In genomic region chr14:96509457-96510090, GRCh38 we compare ENCODE assay signal across 20 cellular contexts. TPM values are rescaled to one million over a fixed set of nuclear protein-coding genes. Genes with fewer than 3 reads are reported as not detected.
A peak's percentile ranks its signal among the peaks of the same experiment; 100 is the strongest.
DNase-seq lines count a peak whose midpoint lies in the region; ATAC-seq, FAIRE-seq and TF ChIP-seq lines count a peak whose summit lies in the region.
"Had no signal": no experiment of that assay in that cellular context is flagged by ENCODE, and none has a peak within 500 bp of the region (broad histone marks: within the 10 kb centered on the region; RNA-seq: fewer than 3 reads in every experiment).

No MANE protein-coding gene starts in this region.

- no peaks in the 10 kb centered on the region for H3K27me3 Mint-ChIP-seq in CD4-positive, alpha-beta memory T cell
- no peaks in the 10 kb centered on the region for H3K27me3 Mint-ChIP-seq in endothelial cell (ENCODE audit: unreplicated experiment)

- H3K4me3 ChIP-seq in CD4-positive, alpha-beta memory T cell (ENCODE audit: low read length in 2 of 2): no peak overlapping the region
- H3K4me3 ChIP-seq in GM12878: peak overlapping the region; percentile 39; the same call in 1 of the 2 replicates
- H3K4me3 ChIP-seq: gastroesophageal sphincter, transverse colon had no signal

- RAD21 ChIA-PET in GM12878 (lab: Charles Lee; ENCODE audit: unreplicated experiment): no interaction called here

- H3K4me3 Mint-ChIP-seq in CD4-positive, alpha-beta memory T cell: peak overlapping the region in 5 of 8 donors; percentile 28 to 65 (median 36)
- H3K4me3 Mint-ChIP-seq in endothelial cell (ENCODE audit: unreplicated experiment): no peak overlapping the region

- H3K36me3 ChIP-seq in CD4-positive, alpha-beta memory T cell (ENCODE audit: insufficient read depth, low read length): no peaks in the 10 kb centered on the region
- no peaks in the 10 kb centered on the region; a peak in 1 of 4 replicates for H3K36me3 ChIP-seq in GM12878 (ENCODE audit: control insufficient read depth in 2 of 2, insufficient read depth in 2 of 2, low read length in 1 of 2)
- H3K36me3 ChIP-seq: gastroesophageal sphincter, neutrophil, transverse colon had no signal

- in situ Hi-C loops in GM12878 (cut with MboI): no loop called here

- TF ChIP-seq POLR2A in GM12878 (IDR thresholded peaks at IDR 0.05; ENCODE audit: low read depth, low read length): no peak

- no peak for FAIRE-seq in GM12878 (lab: Jason Lieb, UNC)

- POLR2A ChIA-PET in CD4-positive, alpha-beta memory T cell (lab: Charles Lee; ENCODE audit: partially characterized antibody): interaction anchor here (1.0 to 1.2 kb wide), 2 partner anchors 9 to 10 kb away, joined by 3 read pairs; no protein-coding TSS in a partner anchor
- POLR2A ChIA-PET in GM12878 (lab: Charles Lee): no interaction called here

- H3K27ac ChIP-seq in CD4-positive, alpha-beta memory T cell (ENCODE audit: low read depth, low read length): no peak overlapping the region
- no peak overlapping the region; the same call in 1 of the 2 replicates for H3K27ac ChIP-seq in GM12878 (ENCODE audit: control insufficient read depth, insufficient read depth)
- H3K27ac ChIP-seq: gastroesophageal sphincter, neutrophil, transverse colon had no signal

- intact Hi-C loops in CD4-positive, alpha-beta memory T cell (cut with micrococcal nuclease): no loop called here
- intact Hi-C loops in GM12878 (cut with micrococcal nuclease; ENCODE audit: unreplicated experiment): no loop called here

- H3K79me2 ChIP-seq in GM12878 (ENCODE audit: control insufficient read depth, insufficient read depth, low read length): peaks cover 96% of the 10 kb centered on the region

- TF ChIP-seq EP300 in GM12878 (IDR thresholded peaks at IDR 0.05; ENCODE audit: borderline replicate concordance in 1 of 2, control insufficient read depth in 1 of 2, low read depth in 2 of 2, low read length in 2 of 2): no peak

- BruUV-seq in GM12878 (replicated peaks; lab: Mats Ljungman, UMichigan): no TSS peak

- no peak overlapping the region for H2AFZ ChIP-seq in GM12878 (ENCODE audit: control insufficient read depth, low read depth, low read length)

- DNase-seq in CD4-positive, alpha-beta memory T cell: no peak
- DNase-seq in GM12878 (ENCODE audit: low read depth, low spot score) (no peak), NCI-H2107 treated with DMSO at 0.1 percent for 48 hours (lab: John Stamatoyannopoulos, UW; ENCODE audit: unreplicated experiment) (no peak), endothelial cell (ENCODE audit: low spot score) (no peak), CD1c-positive myeloid dendritic cell (ENCODE audit: extremely low spot score) (no peak)
- DNase-seq: activated CD4-positive, alpha-beta T cell treated with anti-CD3 and anti-CD28 coated beads for 48 hours; activated T-cell treated with anti-CD3 and anti-CD28 coated beads, Interleukin-2, amount 50 U/mL, for 1 hour; amniotic stem cell; NCI-H1105 treated with DMSO at 0.1 percent for 48 hours; SIG-M5; stimulated activated CD4-positive, alpha-beta T cell treated with anti-CD3 and anti-CD28 coated beads, Interleukin-2, amount 100 ng/mL, for 48 hours; stimulated activated CD8-positive, alpha-beta memory T cell treated with anti-CD3 and anti-CD28 coated beads, Interleukin-4, amount 100 ng/mL, for 48 hours; T1000; transverse colon had no signal

- no peaks in the 10 kb centered on the region for H3K27me3 ChIP-seq in CD4-positive, alpha-beta memory T cell (ENCODE audit: insufficient read depth, low read length)
- no peaks in the 10 kb centered on the region for H3K27me3 ChIP-seq in GM12878 (replicated peaks in 1 of 2; ENCODE audit: control insufficient read depth in 2 of 2, insufficient read depth in 2 of 2, low read length in 1 of 2)
- H3K27me3 ChIP-seq: gastroesophageal sphincter, neutrophil, transverse colon had no signal

- peaks cover 55 to 91% (median 76%) of the 10 kb centered on the region in 4 donors for H3K4me1 Mint-ChIP-seq in CD4-positive, alpha-beta memory T cell
- peaks cover 31% of the 10 kb centered on the region for H3K4me1 Mint-ChIP-seq in endothelial cell (ENCODE audit: unreplicated experiment)

- H3K36me3 Mint-ChIP-seq in CD4-positive, alpha-beta memory T cell: peaks cover 0 to 14% of the 10 kb centered on the region in 2 donors
- H3K36me3 Mint-ChIP-seq in endothelial cell (ENCODE audit: low read depth, unreplicated experiment): peaks cover 4% of the 10 kb centered on the region

- H3K27ac Mint-ChIP-seq in CD4-positive, alpha-beta memory T cell: peak overlapping the region in 3 of 7 donors; percentile 13 to 74 (median 15)
- no peak overlapping the region for H3K27ac Mint-ChIP-seq in endothelial cell (ENCODE audit: unreplicated experiment)

- ATAC-seq in GM18868 (IDR thresholded peaks at IDR 0.05; ENCODE audit: unreplicated experiment): peak; percentile 76
- ATAC-seq in HG03175 (IDR thresholded peaks at IDR 0.05; ENCODE audit: unreplicated experiment): peak; percentile 53
- ATAC-seq in GM12878: peak; percentile 68
- no peak for ATAC-seq in GM18517 (IDR thresholded peaks at IDR 0.05; ENCODE audit: unreplicated experiment)
- ATAC-seq: gastroesophageal sphincter, sciatic nerve had no signal

- no peaks in the 10 kb centered on the region for H3K9me3 ChIP-seq in CD4-positive, alpha-beta memory T cell (ENCODE audit: control insufficient read depth in 1 of 2, low read length in 2 of 2)
- H3K9me3 ChIP-seq in GM12878 (replicated peaks; ENCODE audit: control insufficient read depth, insufficient read depth, low read length): no peaks in the 10 kb centered on the region; the same call in none of the 3 replicates
- H3K9me3 ChIP-seq: gastroesophageal sphincter, neutrophil, transverse colon had no signal

- H4K20me1 ChIP-seq in GM12878 (ENCODE audit: control insufficient read depth, insufficient read depth): peaks cover 3% of the 10 kb centered on the region; the same call in 1 of the 2 replicates

- no peak overlapping the region for H3K9ac ChIP-seq in GM12878 (ENCODE audit: control insufficient read depth, insufficient read depth, low read length)

- WGBS in GM12878 (ENCODE audit: insufficient coverage, insufficient replicate concordance, low lambda C conversion rate, missing lambda C conversion rate): 8% methylated on average over 6 of the region's 6 CpGs

- H3K4me1 ChIP-seq in CD4-positive, alpha-beta memory T cell (ENCODE audit: insufficient read depth, low read length): peaks cover 92% of the 10 kb centered on the region
- H3K4me1 ChIP-seq in GM12878 (ENCODE audit: control insufficient read depth, insufficient read depth, low read length): peaks cover 40% of the 10 kb centered on the region

- SMC1A ChIA-PET in GM12878 (lab: Charles Lee; ENCODE audit: uncharacterized antibody, unreplicated experiment): interaction anchor here (1.2 to 1.3 kb wide), 2 partner anchors 8 to 13 kb away, joined by 3 to 13 read pairs; no protein-coding TSS in a partner anchor

- peak overlapping the region; percentile 17 for H3K4me2 ChIP-seq in GM12878 (ENCODE audit: control insufficient read depth, insufficient read depth)

- no peaks in the 10 kb centered on the region for H3K9me3 Mint-ChIP-seq in CD4-positive, alpha-beta memory T cell
- H3K9me3 Mint-ChIP-seq in endothelial cell (ENCODE audit: unreplicated experiment): no peaks in the 10 kb centered on the region

- CTCF ChIA-PET in CD4-positive, alpha-beta memory T cell (lab: Charles Lee; ENCODE audit: partially characterized antibody): no interaction called here
- CTCF ChIA-PET in GM12878 (lab: Yijun Ruan, JAX): no interaction called here

- no peak for TF ChIP-seq CTCF in GM12878 (IDR thresholded peaks at IDR 0.05 in 2 of 3, conservative IDR thresholded peaks at IDR 0.05 in 1 of 3; ENCODE audit: control insufficient read depth in 2 of 3, extremely low read depth in 1 of 3, insufficient read depth in 1 of 3, low read depth in 3 of 3, low read length in 3 of 3)
- TF ChIP-seq CTCF in endothelial cell (IDR thresholded peaks at IDR 0.05; ENCODE audit: unreplicated experiment): no peak

- TF ChIP-seq RAD21 in GM12878 (IDR thresholded peaks at IDR 0.05; ENCODE audit: insufficient read depth, low read depth, low read length): no peak

TF ChIP-seq in GM12878, 131 proteins besides CTCF, POLR2A, EP300 and RAD21 (continues in another document):
- no peak for TF ChIP-seq E2F4 (IDR thresholded peaks at IDR 0.05; ENCODE audit: low read depth, low read length)

RNA-seq across cellular contexts. Expression of gene PAPOLA, which starts 7.4 kb away (rescaled TPM):
- total RNA-seq in CD4-positive, alpha-beta memory T cell: 100 to 1,000 TPM; 236 to 244 TPM
- polyA plus RNA-seq in CD4-positive, alpha-beta memory T cell: 10 to 100 TPM; 74.3 to 78.4 TPM
- total RNA-seq in GM12878 (2013; cell fraction: nucleolus; rRNA removed): 478 and 480 TPM in 2 replicates
- total RNA-seq in GM12878 (2014; rRNA removed) (83.8 and 90.7 TPM in 2 replicates), GM12878 (2014; rRNA removed; fragmentation: Illumina TruSeq; extraction: Trizol) (106 and 108 TPM in 2 replicates), GM12878 (2021) (119 and 122 TPM in 2 replicates), endothelial cell (ENCODE audit: unreplicated experiment) (161 TPM)
- polyA plus RNA-seq in GM12878 (2011; ENCODE audit: low read depth): 50.1 TPM
- polyA plus RNA-seq in GM12878 (2011; rRNA removed) (185 and 260 TPM in 2 replicates), GM12878 (2014; fragmentation: Illumina TruSeq; extraction: Trizol) (127 and 150 TPM in 2 replicates), GM12878 (2014; fragmentation: Nextera tagmentation; extraction: Ambion mirVana) (10 to 100 TPM; 46.0 to 53.2 TPM), GM12878 (2014; rRNA removed) (66.1 and 78.7 TPM in 2 replicates), GM12878 (2016; fragmentation: Nextera tagmentation; extraction: Ambion mirVana) (100 to 1,000 TPM; 139 to 156 TPM)
- 103 and 109 TPM in 2 replicates for polyA plus RNA-seq in GM12878 (2011; cell fraction: cytosol; rRNA removed)
- 108 and 113 TPM in 2 replicates for polyA plus RNA-seq in GM12878 (2011; cell fraction: nucleus; rRNA removed)
- polyA plus RNA-seq in GM12878 (2012): 73.7 and 92.7 TPM in 2 replicates
- 170 and 260 TPM in 2 replicates for polyA minus RNA-seq in GM12878 (2011; rRNA and poly(A)+ RNA removed)
- 61.6 and 93.7 TPM in 2 replicates for polyA minus RNA-seq in GM12878 (2011; cell fraction: cytosol; rRNA and poly(A)+ RNA removed)
- polyA minus RNA-seq in GM12878 (2011; cell fraction: nucleus; rRNA and poly(A)+ RNA removed): 137 and 220 TPM in 2 replicates
